Comparison of ENCODE assay signal across 15 cellular contexts in genomic region chr4:100913685-100914084, GRCh38.
DNase-seq lines count a peak whose midpoint lies in the region; ATAC-seq, FAIRE-seq and TF ChIP-seq lines count a peak whose summit lies in the region.
"Had no signal": no experiment of that assay in that cellular context is flagged by ENCODE, and none has a peak within 500 bp of the region (broad histone marks: within the 10 kb centered on the region; RNA-seq: fewer than 3 reads in every experiment).

No MANE protein-coding gene starts in this region.

- H2BK15ac ChIP-seq in H1 (ENCODE audit: low read length) (no peak overlapping the region), mesendoderm (replicated peaks; ENCODE audit: low read depth) (no peak overlapping the region)

- ATAC-seq in HCT116 = no peak
- no peak for ATAC-seq in lower lobe of right lung

- H3K23me2 ChIP-seq in H1 (ENCODE audit: low read depth, low read length) = no peaks in the 10 kb centered on the region

- H3K14ac ChIP-seq in H1 (ENCODE audit: insufficient read length) = no peak overlapping the region

- no peak overlapping the region for H4K91ac ChIP-seq in H1 (replicated peaks; ENCODE audit: insufficient read length, low read length)

- no peak overlapping the region for H3K4ac ChIP-seq in H1 (replicated peaks; ENCODE audit: insufficient read length, low read depth, low read length)
- no peak overlapping the region for H3K4ac ChIP-seq in mesendoderm (ENCODE audit: low read depth, low read length)

- H3K27ac ChIP-seq in HCT116 (ENCODE audit: low read depth, low read length) = no peak overlapping the region
- no peak overlapping the region for H3K27ac ChIP-seq in H1 (ENCODE audit: low read depth, low read length)
- H3K27ac ChIP-seq in mesendoderm (ENCODE audit: low read depth, low read length) = no peak overlapping the region
- no peak overlapping the region for H3K27ac ChIP-seq in lower lobe of right lung
- H3K27ac ChIP-seq: BLaER1 had no signal

- H3K9ac ChIP-seq in HCT116 (ENCODE audit: low read length) (no peak overlapping the region), H1 (replicated peaks in 1 of 4; ENCODE audit: extremely low read depth in 1 of 4, low read depth in 3 of 4, low read length in 3 of 4) (no peak overlapping the region), mesendoderm (ENCODE audit: low read length) (no peak overlapping the region)
- H3K9ac ChIP-seq: BLaER1 had no signal

- POLR2A ChIA-PET in HCT116 (lab: Charles Lee) = interaction anchor here (0.6 kb wide), 1 partner anchor 95 kb away, joined by 3 read pairs; no protein-coding TSS in a partner anchor
- POLR2A ChIA-PET in H1 (lab: Charles Lee; ENCODE audit: partially characterized antibody) = no interaction called here

- H4K5ac ChIP-seq in H1 (ENCODE audit: insufficient read length, low read depth, low read length) = no peak overlapping the region
- no peak overlapping the region for H4K5ac ChIP-seq in mesendoderm (ENCODE audit: low read length)

- H3K18ac ChIP-seq in H1 (ENCODE audit: extremely low read depth, low read length) (no peak overlapping the region), mesendoderm (ENCODE audit: low read length) (no peak overlapping the region)

- H3K23ac ChIP-seq in H1 (ENCODE audit: insufficient read length) (no peak overlapping the region), mesendoderm (ENCODE audit: low read length) (no peak overlapping the region)

- H2AFZ ChIP-seq in HCT116 (ENCODE audit: low read depth, low read length, poor library complexity, severe bottlenecking) (peak overlapping the region; percentile 30), H1 (ENCODE audit: low read length) (no peak overlapping the region)

- H4K20me1 ChIP-seq in HCT116 (ENCODE audit: insufficient read depth) (no peaks in the 10 kb centered on the region), H1 (replicated peaks in 1 of 2; ENCODE audit: control insufficient read depth in 1 of 2, insufficient read depth in 2 of 2, low read length in 2 of 2) (no peaks in the 10 kb centered on the region)
- H4K20me1 ChIP-seq: BLaER1 had no signal

- no peaks in the 10 kb centered on the region for H3K9me3 ChIP-seq in HCT116 (ENCODE audit: control insufficient read depth in 1 of 2, insufficient read depth in 1 of 2, low read depth in 1 of 2, low read length in 2 of 2)
- H3K9me3 ChIP-seq in H1 (ENCODE audit: insufficient read depth in 2 of 2, low read depth in 1 of 2, low read length in 1 of 2) = peaks cover 4 to 8% of the 10 kb centered on the region in 2 experiments; a peak in 2 of 4 replicates
- H3K9me3 ChIP-seq in lower lobe of right lung = no peaks in the 10 kb centered on the region
- H3K9me3 ChIP-seq: BLaER1 had no signal

- H3K27me3 ChIP-seq in HCT116 (ENCODE audit: insufficient read depth, low read length) (no peaks in the 10 kb centered on the region), H1 (replicated peaks in 1 of 4; ENCODE audit: control insufficient read depth in 3 of 4, extremely low read depth in 1 of 4, insufficient read depth in 3 of 4, low read length in 3 of 4) (no peaks in the 10 kb centered on the region), mesendoderm (ENCODE audit: insufficient read depth, low read length, poor library complexity) (no peaks in the 10 kb centered on the region), lower lobe of right lung (ENCODE audit: low read depth) (no peaks in the 10 kb centered on the region)
- H3K27me3 ChIP-seq: BLaER1 had no signal

- H3K79me2 ChIP-seq in HCT116 (ENCODE audit: insufficient read depth, low read length) = no peaks in the 10 kb centered on the region
- H3K79me2 ChIP-seq in H1 (ENCODE audit: control insufficient read depth in 1 of 2, insufficient read depth in 2 of 2, low read length in 2 of 2) = no peaks in the 10 kb centered on the region
- H3K79me2 ChIP-seq in mesendoderm (ENCODE audit: control insufficient read depth, insufficient read depth, low read length) = no peaks in the 10 kb centered on the region

- no peaks in the 10 kb centered on the region for H3K9me2 ChIP-seq in HCT116 (ENCODE audit: insufficient read depth)

- H3K36me3 ChIP-seq in HCT116 (ENCODE audit: control insufficient read depth in 1 of 2, insufficient read depth in 2 of 2, low read length in 2 of 2) = 0 out of 4 replicates have a peak, but pooled peaks cover 0 to 4% of the 10 kb centered on the region in 2 experiments
- no peaks in the 10 kb centered on the region for H3K36me3 ChIP-seq in H1 (ENCODE audit: control insufficient read depth in 2 of 4, insufficient read depth in 4 of 4, low read length in 3 of 4)
- H3K36me3 ChIP-seq in mesendoderm (ENCODE audit: control insufficient read depth, insufficient read depth, low read length) = no peaks in the 10 kb centered on the region
- H3K36me3 ChIP-seq in lower lobe of right lung = no peaks in the 10 kb centered on the region
- H3K36me3 ChIP-seq: BLaER1 had no signal

- H2BK12ac ChIP-seq in H1 (ENCODE audit: low read depth, low read length) = no peak overlapping the region; the same call in 1 of the 2 replicates

- TF ChIP-seq EP300 in H1 (IDR thresholded peaks at IDR 0.05; ENCODE audit: borderline replicate concordance in 1 of 2, low read depth in 2 of 2, low read length in 2 of 2) = no peak

- no peak for DNase-seq in HCT116 (ENCODE audit: low read depth, low spot score)
- DNase-seq in NCI-H526 (lab: John Stamatoyannopoulos, UW) = peak; percentile 64 to 70
- peak in 1 of 2 experiments; percentile 60 for DNase-seq in H1 (ENCODE audit: low read depth in 1 of 2, low spot score in 2 of 2)
- DNase-seq in mesendoderm = peak; percentile 82
- no peak for DNase-seq in lower lobe of right lung
- no peak for DNase-seq in NCI-H2107 (lab: John Stamatoyannopoulos, UW)
- no peak for DNase-seq in COR-L47 (lab: John Stamatoyannopoulos, UW)
- DNase-seq: DMS 273 treated with DMSO at 0.1 percent for 48 hours, KG1, NCI-H1092 treated with DMSO at 0.1 percent for 48 hours, NCI-H2029, NCI-H524, SHP77 had no signal

- no peak overlapping the region for H2AK5ac ChIP-seq in H1 (ENCODE audit: low read depth, low read length)
- no peak overlapping the region for H2AK5ac ChIP-seq in mesendoderm (ENCODE audit: low read length)

- H3K79me1 ChIP-seq in H1 (ENCODE audit: low read depth, low read length) (no peaks in the 10 kb centered on the region), mesendoderm (ENCODE audit: low read length) (no peaks in the 10 kb centered on the region)

- TF ChIP-seq RAD21 in HCT116 (IDR thresholded peaks at IDR 0.05; ENCODE audit: low read depth) (no peak), H1 (IDR thresholded peaks at IDR 0.05 in 1 of 2, conservative IDR thresholded peaks at IDR 0.05 in 1 of 2; ENCODE audit: low read depth in 2 of 2, low read length in 2 of 2) (no peak)

- TF ChIP-seq POLR2A in HCT116 (IDR thresholded peaks at IDR 0.05; ENCODE audit: borderline replicate concordance, extremely low read depth, insufficient read depth, insufficient read length) (no peak), H1 (IDR thresholded peaks at IDR 0.05; ENCODE audit: control extremely low read depth in 1 of 2, low read depth in 2 of 2, low read length in 2 of 2) (no peak)

- no peak for FAIRE-seq in H1 (lab: Jason Lieb, UNC)
- FAIRE-seq: RCC 7860 had no signal

- BruUV-seq in HCT116 (replicated peaks; lab: Mats Ljungman, UMichigan) = no TSS peak

- RAD21 ChIA-PET in HCT116 (lab: Charles Lee; ENCODE audit: low non-redundant PET in 1 of 2, low total read pairs in 2 of 2, uncharacterized antibody in 2 of 2, unreplicated experiment in 2 of 2) = no interaction called here

- no peak overlapping the region; the same call in 1 of the 2 replicates for H2BK20ac ChIP-seq in H1 (ENCODE audit: low read length)

- TF ChIP-seq CTCF in HCT116 (IDR thresholded peaks at IDR 0.05 in 2 of 3, conservative IDR thresholded peaks at IDR 0.05 in 1 of 3; ENCODE audit: borderline replicate concordance in 1 of 3, insufficient read depth in 1 of 3, low read depth in 2 of 3, low read length in 2 of 3) = no peak
- no peak for TF ChIP-seq CTCF in H1 (IDR thresholded peaks at IDR 0.05; ENCODE audit: control extremely low read depth in 1 of 3, insufficient read depth in 1 of 3, low read depth in 1 of 3, low read length in 3 of 3)
- TF ChIP-seq CTCF in lower lobe of right lung (IDR thresholded peaks at IDR 0.05) = no peak

- intact Hi-C loops in HCT116 (cut with micrococcal nuclease) (no loop called here), lower lobe of right lung (cut with DNase I) (no loop called here)

- H2BK120ac ChIP-seq in H1 (replicated peaks; ENCODE audit: low read depth, low read length) (peak overlapping the region; percentile 28), mesendoderm (ENCODE audit: low read depth, low read length) (no peak overlapping the region)

- H4K8ac ChIP-seq in H1 (ENCODE audit: extremely low read depth, insufficient read depth, low read length) = no peak overlapping the region
- H4K8ac ChIP-seq in mesendoderm (ENCODE audit: low read depth, low read length) = no peak overlapping the region

- H3K4me2 ChIP-seq in HCT116 (ENCODE audit: low read length) (no peak overlapping the region), H1 (ENCODE audit: insufficient read depth in 1 of 2, low read depth in 2 of 2, low read length in 2 of 2) (peak overlapping the region; percentile 41 to 42), mesendoderm (ENCODE audit: low read length) (no peak overlapping the region)
- H3K4me2 ChIP-seq: BLaER1 had no signal

- H3K4me3 ChIP-seq in HCT116 (replicated peaks in 1 of 2; ENCODE audit: low read depth in 1 of 2, low read length in 2 of 2) (no peak overlapping the region), H1 (ENCODE audit: extremely low read depth in 1 of 4, insufficient read depth in 2 of 4, low read depth in 3 of 4, low read length in 4 of 4) (peak overlapping the region in 1 of 4 experiments; percentile 3; a peak in 1 of 8 replicates), mesendoderm (ENCODE audit: low read length) (no peak overlapping the region), lower lobe of right lung (no peak overlapping the region)
- H3K4me3 ChIP-seq: BLaER1 had no signal

- H3K56ac ChIP-seq in H1 (replicated peaks; ENCODE audit: insufficient read length, low read depth, low read length) = no peak overlapping the region
- no peak overlapping the region for H3K56ac ChIP-seq in mesendoderm (ENCODE audit: low read length)

- CTCF ChIA-PET in HCT116 (lab: Charles Lee) = no interaction called here
- CTCF ChIA-PET in H1 (lab: Charles Lee; ENCODE audit: partially characterized antibody) = no interaction called here

- peak overlapping the region; percentile 68; the same call in 1 of the 2 replicates for H2BK5ac ChIP-seq in H1 (ENCODE audit: low read depth, low read length)
- H2BK5ac ChIP-seq in mesendoderm (ENCODE audit: low read length) = no peak overlapping the region

- WGBS in H1 (ENCODE audit: extremely low coverage in 1 of 2, insufficient coverage in 1 of 2, insufficient read length in 1 of 2, insufficient replicate concordance in 2 of 2, low coverage in 1 of 2, low lambda C conversion rate in 2 of 2, missing lambda C conversion rate in 1 of 2), 2 experiments = 53% methylated on average over 6 of the region's 6 CpGs; no CpG with 5 or more reads in 1 of the 2 experiments
- WGBS in mesendoderm (ENCODE audit: extremely low coverage, insufficient coverage, low lambda C conversion rate) = no CpG with 5 or more reads among the region's 6 CpGs

- H3K4me1 ChIP-seq in HCT116 (ENCODE audit: control insufficient read depth in 1 of 2, insufficient read depth in 2 of 2, low read length in 2 of 2) = peaks cover 0 to 5% of the 10 kb centered on the region in 2 experiments; a peak in 2 of 4 replicates
- H3K4me1 ChIP-seq in H1 (replicated peaks in 1 of 4; ENCODE audit: control insufficient read depth in 3 of 4, insufficient read depth in 4 of 4, low read length in 3 of 4) = peaks cover 0 to 6% (median 3%) of the 10 kb centered on the region in 4 experiments; a peak in 3 of 7 replicates
- peaks cover 2% of the 10 kb centered on the region for H3K4me1 ChIP-seq in mesendoderm (ENCODE audit: control insufficient read depth, low read depth, low read length)
- no peaks in the 10 kb centered on the region for H3K4me1 ChIP-seq in lower lobe of right lung

Comparison
In these comparisons a context has a peak if more than half of its experiments do, and no peak if none do; other contexts are left out.
1. DNase-seq: peak in NCI-H526 (2 of 2) and mesendoderm (single experiment); none in HCT116 (single experiment), lower lobe of right lung (single experiment), NCI-H2107 (single experiment) and COR-L47 (single experiment).
2. H3K4me2 ChIP-seq: peak in H1 (2 of 2); none in HCT116 (single experiment) and mesendoderm (single experiment).